18 cellular contexts compared by ENCODE assay signal in the genomic region with DNA sequence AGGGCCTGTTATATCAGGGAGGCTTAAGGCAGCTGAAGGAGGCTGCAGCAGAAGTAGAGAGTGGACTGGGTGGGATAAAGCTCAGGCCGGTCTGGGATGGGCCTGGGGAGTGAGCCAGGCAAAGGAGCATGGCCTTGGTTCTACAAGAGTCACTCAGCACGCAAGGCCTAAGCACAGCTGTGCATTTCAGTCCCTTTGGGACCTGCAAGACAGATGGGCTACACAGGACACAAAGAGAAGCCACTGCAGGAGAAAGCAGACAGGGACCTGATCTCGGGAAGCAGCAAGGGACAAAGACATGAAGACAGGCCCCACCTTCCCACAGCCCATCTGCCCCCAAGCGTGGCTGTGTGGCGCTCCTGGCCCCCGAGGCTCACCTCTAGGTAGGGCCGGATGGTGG. TPM values are rescaled to one million over a fixed set of nuclear protein-coding genes. Genes with fewer than 3 reads are reported as not detected.
DNase-seq lines count a peak whose midpoint lies in the region; ATAC-seq and TF ChIP-seq lines count a peak whose summit lies in the region.
"Had no signal": no experiment of that assay in that cellular context is flagged by ENCODE, and none has a peak within 500 bp of the region (broad histone marks: within the 10 kb centered on the region; RNA-seq: fewer than 3 reads in every experiment).

No MANE protein-coding gene starts in this region.

- TF ChIP-seq CTCF in neutrophil (IDR thresholded peaks at IDR 0.05) (no peak), upper lobe of left lung (IDR thresholded peaks at IDR 0.05) (no peak)

- no peaks in the 10 kb centered on the region for H3K27me3 Mint-ChIP-seq in dendritic cell treated with granulocyte-macrophage colony-stimulating factor and Interleukin-4, amounts not matched to agents 40 ng/mL and 50 ng/mL, for 4 days
- H3K27me3 Mint-ChIP-seq in stimulated activated naive CD8-positive, alpha-beta T cell treated with anti-CD3 and anti-CD28 coated beads, Interleukin-15, amount 100 ng/mL, for 72 hours = no peaks in the 10 kb centered on the region
- H3K27me3 Mint-ChIP-seq: B cell; CD8-positive, alpha-beta memory T cell had no signal

- peaks cover 100% of the 10 kb centered on the region in 2 experiments for H3K4me1 ChIP-seq in neutrophil (ENCODE audit: control insufficient read depth in 1 of 2, insufficient read depth in 1 of 2, low read depth in 1 of 2, low read length in 1 of 2)
- peaks cover 7 to 24% (median 17%) of the 10 kb centered on the region in 4 donors for H3K4me1 ChIP-seq in upper lobe of left lung
- H3K4me1 ChIP-seq: SJCRH30 had no signal

- no peaks in the 10 kb centered on the region for H3K27me3 ChIP-seq in neutrophil
- no peaks in the 10 kb centered on the region for H3K27me3 ChIP-seq in upper lobe of left lung
- H3K27me3 ChIP-seq: SJCRH30 had no signal

- no peak for TF ChIP-seq EP300 in upper lobe of left lung (IDR thresholded peaks at IDR 0.05)

- H3K27ac ChIP-seq in neutrophil (peak overlapping the region; percentile 99), upper lobe of left lung (peak overlapping the region in 2 of 4 donors; percentile 80 to 83)
- H3K27ac ChIP-seq: SJCRH30 had no signal

- H3K9me3 Mint-ChIP-seq in dendritic cell treated with granulocyte-macrophage colony-stimulating factor and Interleukin-4, amounts not matched to agents 40 ng/mL and 50 ng/mL, for 4 days = no peaks in the 10 kb centered on the region
- no peaks in the 10 kb centered on the region for H3K9me3 Mint-ChIP-seq in stimulated activated naive CD8-positive, alpha-beta T cell treated with anti-CD3 and anti-CD28 coated beads, Interleukin-15, amount 100 ng/mL, for 72 hours
- H3K9me3 Mint-ChIP-seq: CD8-positive, alpha-beta memory T cell had no signal

- no peak for TF ChIP-seq POLR2A in upper lobe of left lung (IDR thresholded peaks at IDR 0.05)

- ATAC-seq in HG03442 (IDR thresholded peaks at IDR 0.05; ENCODE audit: unreplicated experiment) (no peak), upper lobe of left lung (ENCODE audit: low FRiP score in 2 of 2) (no peak), GM18907 (IDR thresholded peaks at IDR 0.05; ENCODE audit: unreplicated experiment) (no peak)
- no peak for ATAC-seq in stimulated activated naive CD8-positive, alpha-beta T cell treated with anti-CD3 and anti-CD28 coated beads, Interleukin-15, amount 100 ng/mL, for 72 hours
- ATAC-seq: K562, Panc1 had no signal

- H3K27ac Mint-ChIP-seq in dendritic cell treated with granulocyte-macrophage colony-stimulating factor and Interleukin-4, amounts not matched to agents 40 ng/mL and 50 ng/mL, for 4 days = peak overlapping the region; percentile 81
- H3K27ac Mint-ChIP-seq in stimulated activated naive CD8-positive, alpha-beta T cell treated with anti-CD3 and anti-CD28 coated beads, Interleukin-15, amount 100 ng/mL, for 72 hours = no peak overlapping the region

- WGBS in upper lobe of left lung, 2 donors = 94 to 97% methylated on average over 7 of the region's 7 CpGs

- H3K9me3 ChIP-seq in neutrophil (no peaks in the 10 kb centered on the region), upper lobe of left lung (no peaks in the 10 kb centered on the region)
- H3K9me3 ChIP-seq: SJCRH30 had no signal

- H3K4me3 ChIP-seq in neutrophil (ENCODE audit: low read depth in 1 of 2, low read length in 1 of 2) (peak overlapping the region in 1 of 2 experiments; percentile 38), upper lobe of left lung (no peak overlapping the region)
- H3K4me3 ChIP-seq: K562, SJCRH30 had no signal

- peaks cover 76% of the 10 kb centered on the region for H3K36me3 Mint-ChIP-seq in dendritic cell treated with granulocyte-macrophage colony-stimulating factor and Interleukin-4, amounts not matched to agents 40 ng/mL and 50 ng/mL, for 4 days (ENCODE audit: low read depth)

- H3K4me3 Mint-ChIP-seq in dendritic cell treated with granulocyte-macrophage colony-stimulating factor and Interleukin-4, amounts not matched to agents 40 ng/mL and 50 ng/mL, for 4 days = no peak overlapping the region
- H3K4me3 Mint-ChIP-seq in stimulated activated naive CD8-positive, alpha-beta T cell treated with anti-CD3 and anti-CD28 coated beads, Interleukin-15, amount 100 ng/mL, for 72 hours = no peak overlapping the region
- H3K4me3 Mint-ChIP-seq: B cell had no signal

- intact Hi-C loops in dendritic cell treated with granulocyte-macrophage colony-stimulating factor and Interleukin-4, amounts not matched to agents 40 ng/mL and 50 ng/mL, for 4 days (cut with micrococcal nuclease) = no loop called here

- peak; percentile 20 for DNase-seq in NCI-H82 (lab: John Stamatoyannopoulos, UW)
- no peak for DNase-seq in NCI-H82 treated with DMSO at 0.1 percent for 48 hours (lab: John Stamatoyannopoulos, UW; ENCODE audit: unreplicated experiment)
- no peak for DNase-seq in upper lobe of left lung
- DNase-seq in stimulated activated naive CD8-positive, alpha-beta T cell treated with anti-CD3 and anti-CD28 coated beads, Interleukin-15, amount 100 ng/mL, for 72 hours = no peak
- DNase-seq: 8988T; CD8-positive, alpha-beta memory T cell; DMS79; NCI-H187 treated with DMSO at 0.1 percent for 48 hours; NCI-H345; NCI-H526 treated with DMSO at 0.1 percent for 48 hours; SJCRH30 had no signal

- H3K36me3 ChIP-seq in neutrophil (peaks cover 37% of the 10 kb centered on the region), upper lobe of left lung (peaks cover 0 to 58% (median 45%) of the 10 kb centered on the region in 4 donors)

- peaks cover 80% of the 10 kb centered on the region for H3K4me1 Mint-ChIP-seq in dendritic cell treated with granulocyte-macrophage colony-stimulating factor and Interleukin-4, amounts not matched to agents 40 ng/mL and 50 ng/mL, for 4 days (ENCODE audit: low read depth)
- H3K4me1 Mint-ChIP-seq in stimulated activated naive CD8-positive, alpha-beta T cell treated with anti-CD3 and anti-CD28 coated beads, Interleukin-15, amount 100 ng/mL, for 72 hours = no peaks in the 10 kb centered on the region
- H3K4me1 Mint-ChIP-seq: CD8-positive, alpha-beta memory T cell had no signal

RNA-seq across cellular contexts. Expression of a gene that starts 29.4 kb away (rescaled TPM):
- total RNA-seq in upper lobe of left lung = 10 to 100 TPM; 20.4 to 38.2 (median 28.9) TPM

RNA-seq across cellular contexts. Expression of a gene that starts 37.2 kb away (rescaled TPM):
- 10 to 100 TPM; 19.0 to 33.3 (median 29.5) TPM for total RNA-seq in upper lobe of left lung

RNA-seq across cellular contexts. Expression of a gene that starts 52.6 kb away (rescaled TPM):
- total RNA-seq in upper lobe of left lung = 10 to 100 TPM in 5 of 6 donors, 1 to 10 TPM in 1; 8.9 to 20.2 (median 15.4) TPM

RNA-seq across cellular contexts. Expression of a gene that starts 54.3 kb away (rescaled TPM):
- 100 to 1,000 TPM in 5 of 6 donors, 10 to 100 TPM in 1; 55.5 to 184 (median 137) TPM for total RNA-seq in upper lobe of left lung
